ENCODE assay signal across 8 cellular contexts in the genomic region with DNA sequence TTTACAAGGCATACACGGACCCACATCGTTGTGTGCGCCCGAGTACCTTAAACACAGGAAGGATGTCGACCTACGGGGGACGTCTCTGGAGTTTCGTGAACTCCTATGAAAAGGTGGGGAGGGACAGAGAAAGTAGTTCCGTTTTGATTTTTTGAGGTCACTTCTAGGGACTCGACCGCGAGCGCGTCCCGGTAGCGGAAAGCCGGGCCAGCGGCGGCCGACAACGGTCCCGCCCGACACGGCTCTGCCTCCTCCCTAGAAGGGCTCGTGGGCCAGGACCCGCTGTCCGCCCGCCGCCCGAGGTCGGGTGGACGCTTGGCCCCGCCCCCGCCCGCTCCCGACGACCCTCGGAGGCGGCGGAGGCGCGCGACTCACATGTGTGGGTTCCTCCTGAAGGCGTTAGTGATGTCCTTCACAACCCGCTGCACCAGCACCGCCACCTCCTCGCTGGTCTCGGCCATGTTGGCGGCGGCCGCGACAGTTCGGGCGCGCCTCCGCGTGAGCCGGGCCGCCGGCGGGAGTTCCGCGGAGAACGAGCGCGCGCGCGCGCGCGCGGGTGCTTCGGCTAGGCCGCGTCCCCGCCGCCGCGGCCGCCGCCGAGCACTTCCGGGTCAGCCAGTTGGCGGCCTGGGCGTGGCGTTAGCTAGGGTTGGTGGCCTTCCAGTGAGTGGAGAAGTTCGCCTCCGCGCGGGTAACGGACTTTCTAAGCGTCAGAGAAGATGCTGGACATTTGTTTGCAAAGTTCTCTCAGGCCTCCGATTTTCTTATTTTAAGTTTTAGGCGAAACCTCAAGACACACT. TPM values are rescaled to one million over a fixed set of nuclear protein-coding genes. Genes with fewer than 3 reads are reported as not detected.
DNase-seq lines count a peak whose midpoint lies in the region; ATAC-seq and TF ChIP-seq lines count a peak whose summit lies in the region.

A gene with protein sequence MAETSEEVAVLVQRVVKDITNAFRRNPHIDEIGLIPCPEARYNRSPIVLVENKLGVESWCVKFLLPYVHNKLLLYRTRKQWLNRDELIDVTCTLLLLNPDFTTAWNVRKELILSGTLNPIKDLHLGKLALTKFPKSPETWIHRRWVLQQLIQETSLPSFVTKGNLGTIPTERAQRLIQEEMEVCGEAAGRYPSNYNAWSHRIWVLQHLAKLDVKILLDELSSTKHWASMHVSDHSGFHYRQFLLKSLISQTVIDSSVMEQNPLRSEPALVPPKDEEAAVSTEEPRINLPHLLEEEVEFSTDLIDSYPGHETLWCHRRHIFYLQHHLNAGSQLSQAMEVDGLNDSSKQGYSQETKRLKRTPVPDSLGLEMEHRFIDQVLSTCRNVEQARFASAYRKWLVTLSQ (minus strand): TSS at position 534 of the 800 bp plus-strand sequence. CDS start 73 bp downstream, at position 461.

- POLR2A ChIA-PET in activated CD4-positive, alpha-beta T cell treated with anti-CD3 and anti-CD28 coated beads for 36 hours (lab: Charles Lee), result interaction anchor here (1.6 kb wide), 1 partner anchor 11 kb away, joined by 4 read pairs; no protein-coding TSS in a partner anchor

- H3K9me3 Mint-ChIP-seq in activated CD4-positive, alpha-beta T cell treated with anti-CD3 and anti-CD28 coated beads for 36 hours (ENCODE audit: low read depth), result no peaks in the 10 kb centered on the region

- intact Hi-C loops in activated CD4-positive, alpha-beta T cell treated with anti-CD3 and anti-CD28 coated beads for 36 hours (cut with DNase I, micrococcal nuclease), result loop anchor here (1.0 to 10.0 kb wide), 6 partner anchors 61 to 725 kb away; partner anchors contain the start of genes APBA1 (in 2 of the 2), CFAP95 (in 1 of the 2), FXN (in 1 of the 2) and SMC5 (in 1 of the 2)

- peak within 1 kb of the TSS; percentile 94 for H3K27ac Mint-ChIP-seq in activated CD4-positive, alpha-beta T cell treated with anti-CD3 and anti-CD28 coated beads for 36 hours

- peak within 1 kb of the TSS; percentile 94 for H3K4me3 Mint-ChIP-seq in activated CD4-positive, alpha-beta T cell treated with anti-CD3 and anti-CD28 coated beads for 36 hours

- no peaks in the 10 kb centered on the region for H3K27me3 Mint-ChIP-seq in activated CD4-positive, alpha-beta T cell treated with anti-CD3 and anti-CD28 coated beads for 36 hours

- H3K4me1 Mint-ChIP-seq in activated CD4-positive, alpha-beta T cell treated with anti-CD3 and anti-CD28 coated beads for 36 hours, result peaks cover 27% of the 10 kb centered on the region

- H3K36me3 Mint-ChIP-seq in activated CD4-positive, alpha-beta T cell treated with anti-CD3 and anti-CD28 coated beads for 36 hours (ENCODE audit: low read depth), result peaks cover 20% of the 10 kb centered on the region

- peak; percentile 91 for ATAC-seq in HG03439 (IDR thresholded peaks at IDR 0.05; ENCODE audit: unreplicated experiment)
- peak; percentile 87 for ATAC-seq in activated CD4-positive, alpha-beta T cell treated with anti-CD3 and anti-CD28 coated beads for 36 hours

- no peak for TF ChIP-seq CTCF in choroid plexus epithelial cell (conservative IDR thresholded peaks at IDR 0.05; ENCODE audit: low read depth, low read length)

- CTCF ChIA-PET in activated CD4-positive, alpha-beta T cell treated with anti-CD3 and anti-CD28 coated beads for 36 hours (lab: Charles Lee), result interaction anchor here (1.0 kb wide), 1 partner anchor 86 kb away, joined by 3 read pairs; no protein-coding TSS in a partner anchor

- DNase-seq in Ammon's horn (ENCODE audit: low spot score), result peak; percentile 90
- DNase-seq in GM19238 (ENCODE audit: insufficient read length, low spot score), result peak; percentile 72
- DNase-seq in NCI-H510A (lab: John Stamatoyannopoulos, UW), result peak; percentile 86
- peak; percentile 95 for DNase-seq in activated CD4-positive, alpha-beta T cell treated with anti-CD3 and anti-CD28 coated beads for 36 hours
- peak; percentile 92 for DNase-seq in choroid plexus epithelial cell (ENCODE audit: low read depth)
- peak; percentile 85 for DNase-seq in kidney glomerular epithelial cell (lab: John Stamatoyannopoulos, UW)
- peak; percentile 79 to 86 for DNase-seq in stimulated activated CD4-positive, alpha-beta T cell treated with anti-CD3 and anti-CD28 coated beads, Interleukin-15, amount 100 ng/mL, for 48 hours (ENCODE audit: low read depth in 2 of 2)

- peak within 1 kb of the TSS; percentile 82 for H3K4me3 ChIP-seq in choroid plexus epithelial cell (ENCODE audit: low read depth, low read length)

RNA-seq across cellular contexts. Expression of the gene that starts here (rescaled TPM):
- total RNA-seq in activated CD4-positive, alpha-beta T cell treated with anti-CD3 and anti-CD28 coated beads for 36 hours, result 10 to 100 TPM; 35.2 to 37.1 TPM

Comparison
In these comparisons a context has a peak if more than half of its experiments do, and no peak if none do; other contexts are left out.
1. Peak in every context shown above with its lines: DNase-seq, ATAC-seq and H3K4me3 ChIP-seq.